In the genomic region with DNA sequence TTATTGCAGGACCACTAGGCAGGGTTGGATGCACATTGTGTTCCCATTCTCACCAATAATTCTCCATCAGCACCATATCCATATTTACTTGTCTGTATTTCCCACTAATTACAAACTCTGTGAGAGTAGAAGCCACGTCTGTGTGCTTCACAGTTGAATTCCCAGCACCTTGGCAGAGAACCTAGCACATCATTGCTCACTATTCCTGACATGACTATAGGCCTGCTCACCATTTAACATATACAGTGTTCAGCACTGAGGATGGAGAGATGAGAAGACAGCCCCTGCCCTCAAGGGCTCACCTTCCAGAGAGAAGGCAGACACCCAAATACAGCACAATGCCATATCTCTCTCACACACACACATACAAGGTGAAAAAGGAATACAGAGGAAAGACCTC, we compare ENCODE assay signal across 1 cellular context.
A peak's percentile ranks its signal among the peaks of the same experiment; 100 is the strongest.
TF ChIP-seq lines count a peak whose summit lies in the region.

No MANE protein-coding gene starts in this region.

TF ChIP-seq in HepG2, 621 proteins besides CTCF, POLR2A, EP300 and RAD21:
- TF ChIP-seq ZBTB14 (CRISPR knock-in tag; IDR thresholded peaks at IDR 0.05) (no peak), PAF1 (CRISPR knock-in tag; IDR thresholded peaks at IDR 0.05) (no peak), RBFOX2 (IDR thresholded peaks at IDR 0.05; ENCODE audit: low read depth, low read length) (0 out of 2 replicates have a peak, but pooled peaks have one; percentile 35)
